In the genomic region with DNA sequence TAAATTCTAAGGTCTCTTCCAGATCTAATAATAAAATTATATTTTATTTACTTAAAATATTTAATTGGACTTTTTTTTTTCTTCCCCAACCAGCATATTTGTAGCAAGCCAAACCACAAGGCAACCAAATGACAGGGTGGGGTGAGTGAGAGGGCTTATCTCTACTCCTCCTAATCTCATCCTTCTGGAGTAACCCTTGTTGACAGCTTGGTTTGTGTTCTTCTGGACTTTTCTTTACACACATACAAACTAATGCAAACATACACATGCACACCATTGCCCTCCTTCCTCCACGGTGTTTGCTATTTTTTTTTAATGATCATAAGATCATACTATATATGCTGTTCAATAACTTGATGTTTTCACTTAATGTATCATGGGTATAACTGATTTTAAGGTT, we compare ENCODE assay signal across 26 cellular contexts.
"Had no signal": no experiment of that assay in that cellular context is flagged by ENCODE, and none has a peak within 500 bp of the region (broad histone marks: within the 10 kb centered on the region; RNA-seq: fewer than 3 reads in every experiment).

No MANE protein-coding gene starts in this region.

- ATAC-seq: activated T-cell treated with anti-CD3 and anti-CD28 coated beads, Interleukin-2, amount 50 U/mL, for 72 hours; gastrocnemius medialis; left ventricle myocardium superior; naive thymus-derived CD8-positive, alpha-beta T cell; psoas muscle; T-cell had no signal

- H3K36me3 ChIP-seq: gastrocnemius medialis, neutrophil, ovary, right atrium auricular region, thoracic aorta had no signal

- H3K4me3 Mint-ChIP-seq: activated CD4-positive, alpha-beta memory T cell treated with anti-CD3 and anti-CD28 coated beads, Interleukin-2, amount 10 ng/mL, durations not matched to agents 7 days and 5 days; activated CD4-positive, alpha-beta T cell treated with anti-CD3 and anti-CD28 coated beads, Interleukin-2, amount 10 ng/mL, durations not matched to agents 24 days and 14 days; activated T-cell treated with anti-CD3 and anti-CD28 coated beads, Interleukin-2, amount 50 U/mL, for 72 hours; brain; dendritic cell treated with granulocyte-macrophage colony-stimulating factor and Interleukin-4, amounts not matched to agents 40 ng/mL and 50 ng/mL, for 4 days; mesothelial cell of epicardium; T-cell; T-helper 2 cell treated with Interferon-gamma antibody and Interleukin-4, amounts not matched to agents 5 μg/mL and 100 μg/mL, for 36 hours had no signal

- FAIRE-seq: TTC549 had no signal

- H3K27me3 Mint-ChIP-seq: activated CD4-positive, alpha-beta memory T cell treated with anti-CD3 and anti-CD28 coated beads, Interleukin-2, amount 10 ng/mL, durations not matched to agents 7 days and 5 days; brain; dendritic cell treated with granulocyte-macrophage colony-stimulating factor and Interleukin-4, amounts not matched to agents 40 ng/mL and 50 ng/mL, for 4 days; naive thymus-derived CD8-positive, alpha-beta T cell; T-cell had no signal

- H3K9me3 ChIP-seq: gastrocnemius medialis, neutrophil, ovary, psoas muscle, right atrium auricular region, thoracic aorta had no signal

- H3K36me3 Mint-ChIP-seq: brain; mesothelial cell of epicardium; naive thymus-derived CD8-positive, alpha-beta T cell; T-cell had no signal

- H3K27ac Mint-ChIP-seq: activated CD4-positive, alpha-beta memory T cell treated with anti-CD3 and anti-CD28 coated beads, Interleukin-2, amount 10 ng/mL, durations not matched to agents 7 days and 5 days; activated CD4-positive, alpha-beta T cell treated with anti-CD3 and anti-CD28 coated beads, Interleukin-2, amount 10 ng/mL, durations not matched to agents 24 days and 14 days; activated T-cell treated with anti-CD3 and anti-CD28 coated beads, Interleukin-2, amount 50 U/mL, for 72 hours; brain; dendritic cell treated with granulocyte-macrophage colony-stimulating factor and Interleukin-4, amounts not matched to agents 40 ng/mL and 50 ng/mL, for 4 days; mesothelial cell of epicardium; naive thymus-derived CD8-positive, alpha-beta T cell; T-cell; T-helper 2 cell treated with Interferon-gamma antibody and Interleukin-4, amounts not matched to agents 5 μg/mL and 100 μg/mL, for 36 hours had no signal

- H3K4me3 ChIP-seq: gastrocnemius medialis, ovary, psoas muscle, right atrium auricular region, thoracic aorta had no signal

- H3K27me3 ChIP-seq: gastrocnemius medialis, neutrophil, ovary, right atrium auricular region had no signal

- H3K27ac ChIP-seq: gastrocnemius medialis, neutrophil, ovary, psoas muscle, right atrium auricular region, thoracic aorta had no signal

- H3K4me1 Mint-ChIP-seq: activated CD4-positive, alpha-beta memory T cell treated with anti-CD3 and anti-CD28 coated beads, Interleukin-2, amount 10 ng/mL, durations not matched to agents 7 days and 5 days; activated CD4-positive, alpha-beta T cell treated with anti-CD3 and anti-CD28 coated beads, Interleukin-2, amount 10 ng/mL, durations not matched to agents 24 days and 14 days had no signal

- H3K9me3 Mint-ChIP-seq: activated CD4-positive, alpha-beta memory T cell treated with anti-CD3 and anti-CD28 coated beads, Interleukin-2, amount 10 ng/mL, durations not matched to agents 7 days and 5 days; activated CD4-positive, alpha-beta T cell treated with anti-CD3 and anti-CD28 coated beads, Interleukin-2, amount 10 ng/mL, durations not matched to agents 24 days and 14 days; activated T-cell treated with anti-CD3 and anti-CD28 coated beads, Interleukin-2, amount 50 U/mL, for 72 hours; brain; dendritic cell treated with granulocyte-macrophage colony-stimulating factor and Interleukin-4, amounts not matched to agents 40 ng/mL and 50 ng/mL, for 4 days; mesothelial cell of epicardium; naive thymus-derived CD8-positive, alpha-beta T cell; T-cell; T-helper 2 cell treated with Interferon-gamma antibody and Interleukin-4, amounts not matched to agents 5 μg/mL and 100 μg/mL, for 36 hours had no signal

- DNase-seq: activated CD4-positive, alpha-beta memory T cell treated with anti-CD3 and anti-CD28 coated beads, Interleukin-2, amount 10 ng/mL, durations not matched to agents 7 days and 5 days; activated CD4-positive, alpha-beta T cell treated with anti-CD3 and anti-CD28 coated beads, Interleukin-2, amount 10 ng/mL, durations not matched to agents 24 days and 14 days; activated effector memory CD4-positive, alpha-beta T cell treated with anti-CD3 and anti-CD28 coated beads, Interleukin-2, amount 50 U/mL, for 16 hours; activated naive CD4-positive, alpha-beta T cell treated with anti-CD3 and anti-CD28 coated beads, Interleukin-2, amount 50 U/mL, for 16 hours; activated T-cell treated with anti-CD3 and anti-CD28 coated beads, Interleukin-2, amount 50 U/mL, for 72 hours; aorta; effector CD4-positive, alpha-beta T cell; gastrocnemius medialis; head of caudate nucleus; hypothalamus; left ventricle myocardium superior; mammary epithelial cell; naive thymus-derived CD8-positive, alpha-beta T cell; ovary; psoas muscle; stimulated activated CD4-positive, alpha-beta T cell treated with anti-CD3 and anti-CD28 coated beads, Interleukin-4, amount 100 ng/mL, for 24 hours; stimulated activated naive CD4-positive, alpha-beta T cell treated with Interleukin-2 at 50 U/mL for 16 hours; T-cell had no signal

- H3K4me1 ChIP-seq: gastrocnemius medialis had no signal
